In genomic region chr2:85540131-85540587, GRCh38 we compare ENCODE assay signal across 8 cellular contexts. TPM values are rescaled to one million over a fixed set of nuclear protein-coding genes. Genes with fewer than 3 reads are reported as not detected.
DNase-seq lines count a peak whose midpoint lies in the region; ATAC-seq, FAIRE-seq and TF ChIP-seq lines count a peak whose summit lies in the region.

No MANE protein-coding gene starts in this region.

- no peak for TF ChIP-seq EP300 in HepG2 (IDR thresholded peaks at IDR 0.05; ENCODE audit: low read depth in 2 of 2, low read length in 2 of 2)
- no peak for TF ChIP-seq EP300 in HepG2 (CRISPR knock-in tag; IDR thresholded peaks at IDR 0.05; ENCODE audit: borderline replicate concordance)

- DNase-seq in right atrium auricular region (ENCODE audit: low spot score) (no peak), Right ventricle myocardium superior (no peak), HepG2 (ENCODE audit: low spot score) (no peak), tibial artery (no peak), HuH-7.5 (ENCODE audit: low spot score) (no peak), iPS-NIHi11 (ENCODE audit: low spot score) (no peak)

- peak overlapping the region; percentile 91 for H3K4me2 ChIP-seq in HepG2 (ENCODE audit: low read depth, low read length)

- peaks cover 38% of the 10 kb centered on the region for H4K20me1 ChIP-seq in HepG2 (ENCODE audit: insufficient read depth, low read length)

- H3K4me1 ChIP-seq in right atrium auricular region (peaks cover 3 to 50% of the 10 kb centered on the region in 2 donors), HepG2 (ENCODE audit: insufficient read depth, low read length) (peaks cover 44% of the 10 kb centered on the region), tibial artery (peaks cover 0 to 65% (median 40%) of the 10 kb centered on the region in 4 donors)

- POLR2A ChIA-PET in HepG2 (lab: Yijun Ruan, JAX): interaction anchor here (0.8 to 11.7 kb wide), 30 partner anchors 9 to 231 kb away, joined by 3 to 445 read pairs (median 14); partner anchors contain the start of genes C2orf68, ELMOD3, GGCX and RETSAT

- CTCF ChIA-PET in HepG2 (lab: Yijun Ruan, JAX; ENCODE audit: low intra/inter-chr PET ratio, low total read pairs): no interaction called here

- H3K27ac ChIP-seq in right atrium auricular region (peak overlapping the region; percentile 99), adipose tissue (ENCODE audit: low read depth, low read length) (peak overlapping the region; percentile 83), HepG2 (ENCODE audit: extremely low read length, insufficient read depth, low read length) (peak overlapping the region; percentile 99), tibial artery (peak overlapping the region; percentile 96 to 100)

- no peak for TF ChIP-seq RAD21 in HepG2 (CRISPR knock-in tag; IDR thresholded peaks at IDR 0.05)

- in situ Hi-C loops in HepG2 (cut with HindIII; ENCODE audit: extremely low pct_ligation_motif_present, low pct_unique_long_range_greater_than_20kb): no loop called here

- ATAC-seq in Right ventricle myocardium superior (ENCODE audit: poor library complexity): no peak
- no peak for ATAC-seq in HepG2
- ATAC-seq in GM19023 (IDR thresholded peaks at IDR 0.05; ENCODE audit: unreplicated experiment): no peak

- H3K4me3 ChIP-seq in right atrium auricular region: peak overlapping the region; percentile 87 to 98
- peak overlapping the region; percentile 81 to 96 (median 95) for H3K4me3 ChIP-seq in HepG2 (replicated peaks in 1 of 3; ENCODE audit: insufficient read depth in 1 of 3, low read depth in 2 of 3, low read length in 3 of 3)
- H3K4me3 ChIP-seq in tibial artery: peak overlapping the region; percentile 69 to 94

- no peak overlapping the region for H2AFZ ChIP-seq in HepG2 (ENCODE audit: low read length)

- no peak for TF ChIP-seq CTCF in right atrium auricular region (IDR thresholded peaks at IDR 0.05)
- TF ChIP-seq CTCF in HepG2 (CRISPR knock-in tag; IDR thresholded peaks at IDR 0.05): no peak
- TF ChIP-seq CTCF in tibial artery (IDR thresholded peaks at IDR 0.05): no peak

- H3K79me2 ChIP-seq in HepG2 (ENCODE audit: insufficient read depth, low read length): peaks cover 53% of the 10 kb centered on the region

- H3K36me3 ChIP-seq in right atrium auricular region (peaks cover 48% of the 10 kb centered on the region), HepG2 (replicated peaks in 1 of 2; ENCODE audit: control insufficient read depth in 1 of 2, insufficient read depth in 2 of 2, low read length in 2 of 2) (peaks cover 13 to 48% of the 10 kb centered on the region in 2 experiments; a peak in 4 of 5 replicates), tibial artery (peaks cover 41 to 43% (median 43%) of the 10 kb centered on the region in 3 donors)

- no peaks in the 10 kb centered on the region for H3K9me3 ChIP-seq in right atrium auricular region
- no peaks in the 10 kb centered on the region for H3K9me3 ChIP-seq in HepG2 (ENCODE audit: low read length)
- H3K9me3 ChIP-seq in tibial artery: no peaks in the 10 kb centered on the region

- H3K27me3 ChIP-seq in right atrium auricular region (no peaks in the 10 kb centered on the region), HepG2 (ENCODE audit: control insufficient read depth in 1 of 2, insufficient read depth in 2 of 2, low read length in 2 of 2) (no peaks in the 10 kb centered on the region; a peak in 1 of 5 replicates), tibial artery (no peaks in the 10 kb centered on the region)

- TF ChIP-seq POLR2A in HepG2 (IDR thresholded peaks at IDR 0.05; ENCODE audit: insufficient read depth in 1 of 2, low read depth in 2 of 2, low read length in 2 of 2): peak in 1 of 2 experiments; percentile 61; a peak in 1 of 4 replicates

- TSS peak; percentile 39 for BruUV-seq in HepG2 (replicated peaks; lab: Mats Ljungman, UMichigan)

- 2% methylated on average over 8 of the region's 8 CpGs for whole genome bisulfite sequencing in adipose tissue, 3 donors
- WGBS in HepG2 (ENCODE audit: low lambda C conversion rate): 1% methylated on average over 8 of the region's 8 CpGs

- no peak for FAIRE-seq in HepG2 (lab: Jason Lieb, UNC)

- peak overlapping the region; percentile 99 for H3K9ac ChIP-seq in HepG2 (ENCODE audit: insufficient read depth, low read depth, low read length)

- intact Hi-C loops in Right ventricle myocardium superior (cut with DNase I): no loop called here
- intact Hi-C loops in HepG2 (cut with micrococcal nuclease; ENCODE audit: unreplicated experiment): no loop called here
- intact Hi-C loops in tibial artery (cut with DNase I; ENCODE audit: low total_unique reads): no loop called here

RNA-seq across cellular contexts. Expression of gene MAT2A, which starts 1.2 kb away (rescaled TPM):
- total RNA-seq in right atrium auricular region (100 to 1,000 TPM in 1 of 2 donors, 10 to 100 TPM in 1; 95.6 to 101 TPM), Right ventricle myocardium superior (116 TPM), HepG2 (2016; rRNA removed; fragmentation: Illumina TruSeq; extraction: Trizol) (55.8 and 155 TPM in 2 replicates)
- polyA plus RNA-seq in adipose tissue (100 to 1,000 TPM; 139 to 362 (median 309) TPM), HepG2 (2011; rRNA removed) (331 and 367 TPM in 2 replicates)
- total RNA-seq in HepG2 (2016; cell fraction: cytosol; rRNA removed; fragmentation: Illumina TruSeq; extraction: Trizol; ENCODE audit: low read depth): 17.0 and 17.4 TPM in 2 replicates
- 56.1 and 159 TPM in 2 replicates for total RNA-seq in HepG2 (2016; cell fraction: insoluble cytoplasmic fraction; rRNA removed; fragmentation: Illumina TruSeq; extraction: Trizol)
- total RNA-seq in HepG2 (2016; cell fraction: membrane; rRNA removed; fragmentation: Illumina TruSeq; extraction: Trizol): 24.5 and 25.4 TPM in 2 replicates
- total RNA-seq in HepG2 (2016; cell fraction: nucleus; rRNA removed; fragmentation: Illumina TruSeq; extraction: Trizol): 512 and 527 TPM in 2 replicates
- 57.6 and 71.2 TPM in 2 replicates for polyA plus RNA-seq in HepG2 (2011; cell fraction: cytosol; rRNA removed)
- 1,062 and 1,322 TPM in 2 replicates for polyA plus RNA-seq in HepG2 (2011; cell fraction: nucleus; rRNA removed)
- 226 and 241 TPM in 2 replicates for polyA plus RNA-seq in HepG2 (2012)
- polyA plus RNA-seq in HepG2 (2016; cell fraction: cytosol; fragmentation: Illumina TruSeq; extraction: Trizol; ENCODE audit: low read depth): 3.7 and 4.3 TPM in 2 replicates
- polyA plus RNA-seq in HepG2 (2016; cell fraction: insoluble cytoplasmic fraction; fragmentation: Illumina TruSeq; extraction: Trizol; ENCODE audit: low read depth): 67.1 and 68.7 TPM in 2 replicates
- 13.5 TPM in 2 replicates for polyA plus RNA-seq in HepG2 (2016; cell fraction: membrane; fragmentation: Illumina TruSeq; extraction: Trizol; ENCODE audit: low read depth)
- 1,060 and 1,066 TPM in 2 replicates for polyA plus RNA-seq in HepG2 (2016; cell fraction: nucleus; fragmentation: Illumina TruSeq; extraction: Trizol; ENCODE audit: insufficient read depth, low read depth)
- 260 and 404 TPM in 2 replicates for polyA minus RNA-seq in HepG2 (2011; rRNA and poly(A)+ RNA removed; ENCODE audit: low replicate concordance)
- 43.2 and 67.4 TPM in 2 replicates for polyA minus RNA-seq in HepG2 (2011; cell fraction: cytosol; rRNA and poly(A)+ RNA removed)
- 961 and 1,136 TPM in 2 replicates for polyA minus RNA-seq in HepG2 (2011; cell fraction: nucleus; rRNA and poly(A)+ RNA removed)

RNA-seq across cellular contexts. Expression of gene GGCX, which starts 21.1 kb away (rescaled TPM):
- total RNA-seq in right atrium auricular region (10 to 100 TPM; 18.0 to 23.3 TPM), Right ventricle myocardium superior (25.1 TPM), HepG2 (2016; rRNA removed; fragmentation: Illumina TruSeq; extraction: Trizol) (51.3 and 103 TPM in 2 replicates)
- polyA plus RNA-seq in adipose tissue (10 to 100 TPM in 2 of 3 donors, 1 to 10 TPM in 1; 9.0 to 31.3 (median 25.5) TPM), HepG2 (2011; rRNA removed) (72.5 and 74.9 TPM in 2 replicates)
- 17.1 and 22.7 TPM in 2 replicates for total RNA-seq in HepG2 (2016; cell fraction: cytosol; rRNA removed; fragmentation: Illumina TruSeq; extraction: Trizol; ENCODE audit: low read depth)
- 48.3 and 106 TPM in 2 replicates for total RNA-seq in HepG2 (2016; cell fraction: insoluble cytoplasmic fraction; rRNA removed; fragmentation: Illumina TruSeq; extraction: Trizol)
- total RNA-seq in HepG2 (2016; cell fraction: membrane; rRNA removed; fragmentation: Illumina TruSeq; extraction: Trizol): 29.4 and 31.6 TPM in 2 replicates
- total RNA-seq in HepG2 (2016; cell fraction: nucleus; rRNA removed; fragmentation: Illumina TruSeq; extraction: Trizol): 105 and 118 TPM in 2 replicates
- polyA plus RNA-seq in HepG2 (2011; cell fraction: cytosol; rRNA removed): 69.2 and 77.6 TPM in 2 replicates
- polyA plus RNA-seq in HepG2 (2011; cell fraction: nucleus; rRNA removed): 125 and 131 TPM in 2 replicates
- 61.2 and 76.7 TPM in 2 replicates for polyA plus RNA-seq in HepG2 (2012)
- 13.3 and 16.7 TPM in 2 replicates for polyA plus RNA-seq in HepG2 (2016; cell fraction: cytosol; fragmentation: Illumina TruSeq; extraction: Trizol; ENCODE audit: low read depth)
- polyA plus RNA-seq in HepG2 (2016; cell fraction: insoluble cytoplasmic fraction; fragmentation: Illumina TruSeq; extraction: Trizol; ENCODE audit: low read depth): 30.8 and 40.7 TPM in 2 replicates
- 17.3 and 20.9 TPM in 2 replicates for polyA plus RNA-seq in HepG2 (2016; cell fraction: membrane; fragmentation: Illumina TruSeq; extraction: Trizol; ENCODE audit: low read depth)
- polyA plus RNA-seq in HepG2 (2016; cell fraction: nucleus; fragmentation: Illumina TruSeq; extraction: Trizol; ENCODE audit: insufficient read depth, low read depth): 107 and 111 TPM in 2 replicates
- 104 and 294 TPM in 2 replicates for polyA minus RNA-seq in HepG2 (2011; rRNA and poly(A)+ RNA removed; ENCODE audit: low replicate concordance)
- polyA minus RNA-seq in HepG2 (2011; cell fraction: cytosol; rRNA and poly(A)+ RNA removed): 49.5 and 52.3 TPM in 2 replicates
- polyA minus RNA-seq in HepG2 (2011; cell fraction: nucleus; rRNA and poly(A)+ RNA removed): 129 and 159 TPM in 2 replicates

RNA-seq across cellular contexts. Expression of gene VAMP8, which starts 37.2 kb away (rescaled TPM):
- total RNA-seq in right atrium auricular region (10 to 100 TPM; 11.9 to 26.1 TPM), Right ventricle myocardium superior (16.9 TPM), HepG2 (2016; rRNA removed; fragmentation: Illumina TruSeq; extraction: Trizol) (83.3 and 97.0 TPM in 2 replicates)
- polyA plus RNA-seq in adipose tissue (100 to 1,000 TPM in 2 of 3 donors, 10 to 100 TPM in 1; 67.7 to 151 (median 138) TPM), HepG2 (2011; rRNA removed) (151 and 157 TPM in 2 replicates)
- 33.0 and 34.9 TPM in 2 replicates for total RNA-seq in HepG2 (2016; cell fraction: cytosol; rRNA removed; fragmentation: Illumina TruSeq; extraction: Trizol; ENCODE audit: low read depth)
- total RNA-seq in HepG2 (2016; cell fraction: insoluble cytoplasmic fraction; rRNA removed; fragmentation: Illumina TruSeq; extraction: Trizol): 91.8 and 96.6 TPM in 2 replicates
- 38.7 and 40.7 TPM in 2 replicates for total RNA-seq in HepG2 (2016; cell fraction: membrane; rRNA removed; fragmentation: Illumina TruSeq; extraction: Trizol)
- total RNA-seq in HepG2 (2016; cell fraction: nucleus; rRNA removed; fragmentation: Illumina TruSeq; extraction: Trizol): 36.3 and 40.3 TPM in 2 replicates
- polyA plus RNA-seq in HepG2 (2011; cell fraction: cytosol; rRNA removed): 149 and 196 TPM in 2 replicates
- 67.9 and 94.0 TPM in 2 replicates for polyA plus RNA-seq in HepG2 (2011; cell fraction: nucleus; rRNA removed)
- 146 and 149 TPM in 2 replicates for polyA plus RNA-seq in HepG2 (2012)
- polyA plus RNA-seq in HepG2 (2016; cell fraction: cytosol; fragmentation: Illumina TruSeq; extraction: Trizol; ENCODE audit: low read depth): 45.1 and 52.0 TPM in 2 replicates
- 141 and 157 TPM in 2 replicates for polyA plus RNA-seq in HepG2 (2016; cell fraction: insoluble cytoplasmic fraction; fragmentation: Illumina TruSeq; extraction: Trizol; ENCODE audit: low read depth)
- 48.0 and 51.7 TPM in 2 replicates for polyA plus RNA-seq in HepG2 (2016; cell fraction: membrane; fragmentation: Illumina TruSeq; extraction: Trizol; ENCODE audit: low read depth)
- polyA plus RNA-seq in HepG2 (2016; cell fraction: nucleus; fragmentation: Illumina TruSeq; extraction: Trizol; ENCODE audit: insufficient read depth, low read depth): 89.3 and 90.1 TPM in 2 replicates
- polyA minus RNA-seq in HepG2 (2011; rRNA and poly(A)+ RNA removed; ENCODE audit: low replicate concordance): 33.8 and 60.6 TPM in 2 replicates
- 17.8 and 20.1 TPM in 2 replicates for polyA minus RNA-seq in HepG2 (2011; cell fraction: cytosol; rRNA and poly(A)+ RNA removed)
- polyA minus RNA-seq in HepG2 (2011; cell fraction: nucleus; rRNA and poly(A)+ RNA removed): 16.2 and 24.6 TPM in 2 replicates

RNA-seq across cellular contexts. Expression of gene VAMP5, which starts 44.1 kb away (rescaled TPM):
- total RNA-seq in right atrium auricular region (10 to 100 TPM; 37.2 to 61.7 TPM), Right ventricle myocardium superior (56.3 TPM), HepG2 (2016; rRNA removed; fragmentation: Illumina TruSeq; extraction: Trizol) (7.2 and 9.0 TPM in 2 replicates)
- polyA plus RNA-seq in adipose tissue (100 to 1,000 TPM in 2 of 3 donors, 10 to 100 TPM in 1; 38.7 to 292 (median 145) TPM), HepG2 (2011; rRNA removed) (56.7 and 68.6 TPM in 2 replicates)
- total RNA-seq in HepG2 (2016; cell fraction: cytosol; rRNA removed; fragmentation: Illumina TruSeq; extraction: Trizol; ENCODE audit: low read depth): 13.9 and 18.3 TPM in 2 replicates
- total RNA-seq in HepG2 (2016; cell fraction: insoluble cytoplasmic fraction; rRNA removed; fragmentation: Illumina TruSeq; extraction: Trizol): 7.1 and 9.2 TPM in 2 replicates
- total RNA-seq in HepG2 (2016; cell fraction: membrane; rRNA removed; fragmentation: Illumina TruSeq; extraction: Trizol): 12.5 and 15.9 TPM in 2 replicates
- total RNA-seq in HepG2 (2016; cell fraction: nucleus; rRNA removed; fragmentation: Illumina TruSeq; extraction: Trizol): 3.2 and 4.0 TPM in 2 replicates
- polyA plus RNA-seq in HepG2 (2011; cell fraction: cytosol; rRNA removed): 87.7 and 90.8 TPM in 2 replicates
- polyA plus RNA-seq in HepG2 (2011; cell fraction: nucleus; rRNA removed): 35.8 and 44.7 TPM in 2 replicates
- 39.4 and 46.3 TPM in 2 replicates for polyA plus RNA-seq in HepG2 (2012)
- polyA plus RNA-seq in HepG2 (2016; cell fraction: cytosol; fragmentation: Illumina TruSeq; extraction: Trizol; ENCODE audit: low read depth): 27.3 and 33.3 TPM in 2 replicates
- 20.9 and 22.2 TPM in 2 replicates for polyA plus RNA-seq in HepG2 (2016; cell fraction: insoluble cytoplasmic fraction; fragmentation: Illumina TruSeq; extraction: Trizol; ENCODE audit: low read depth)
- polyA plus RNA-seq in HepG2 (2016; cell fraction: membrane; fragmentation: Illumina TruSeq; extraction: Trizol; ENCODE audit: low read depth): 21.7 and 27.9 TPM in 2 replicates
- polyA plus RNA-seq in HepG2 (2016; cell fraction: nucleus; fragmentation: Illumina TruSeq; extraction: Trizol; ENCODE audit: insufficient read depth, low read depth): 11.7 and 13.5 TPM in 2 replicates
- 5.5 and 44.4 TPM in 2 replicates for polyA minus RNA-seq in HepG2 (2011; rRNA and poly(A)+ RNA removed; ENCODE audit: low replicate concordance)
- 7.3 and 9.1 TPM in 2 replicates for polyA minus RNA-seq in HepG2 (2011; cell fraction: cytosol; rRNA and poly(A)+ RNA removed)
- 2.0 and 4.9 TPM in 2 replicates for polyA minus RNA-seq in HepG2 (2011; cell fraction: nucleus; rRNA and poly(A)+ RNA removed)

RNA-seq across cellular contexts. Expression of gene RNF181, which starts 55.4 kb away (rescaled TPM):
- total RNA-seq in right atrium auricular region (100 to 1,000 TPM; 109 to 194 TPM), Right ventricle myocardium superior (74.5 TPM), HepG2 (2016; rRNA removed; fragmentation: Illumina TruSeq; extraction: Trizol) (224 and 234 TPM in 2 replicates)
- polyA plus RNA-seq in adipose tissue (100 to 1,000 TPM; 177 to 184 (median 177) TPM), HepG2 (2011; rRNA removed) (578 and 594 TPM in 2 replicates)
- 68.8 and 79.7 TPM in 2 replicates for total RNA-seq in HepG2 (2016; cell fraction: cytosol; rRNA removed; fragmentation: Illumina TruSeq; extraction: Trizol; ENCODE audit: low read depth)
- total RNA-seq in HepG2 (2016; cell fraction: insoluble cytoplasmic fraction; rRNA removed; fragmentation: Illumina TruSeq; extraction: Trizol): 237 and 239 TPM in 2 replicates
- 60.8 and 63.4 TPM in 2 replicates for total RNA-seq in HepG2 (2016; cell fraction: membrane; rRNA removed; fragmentation: Illumina TruSeq; extraction: Trizol)
- 99.4 and 107 TPM in 2 replicates for total RNA-seq in HepG2 (2016; cell fraction: nucleus; rRNA removed; fragmentation: Illumina TruSeq; extraction: Trizol)
- 700 and 712 TPM in 2 replicates for polyA plus RNA-seq in HepG2 (2011; cell fraction: cytosol; rRNA removed)
- polyA plus RNA-seq in HepG2 (2011; cell fraction: nucleus; rRNA removed): 285 and 326 TPM in 2 replicates
- polyA plus RNA-seq in HepG2 (2012): 240 and 307 TPM in 2 replicates
- polyA plus RNA-seq in HepG2 (2016; cell fraction: cytosol; fragmentation: Illumina TruSeq; extraction: Trizol; ENCODE audit: low read depth): 54.1 and 54.2 TPM in 2 replicates
- 189 and 200 TPM in 2 replicates for polyA plus RNA-seq in HepG2 (2016; cell fraction: insoluble cytoplasmic fraction; fragmentation: Illumina TruSeq; extraction: Trizol; ENCODE audit: low read depth)
- polyA plus RNA-seq in HepG2 (2016; cell fraction: membrane; fragmentation: Illumina TruSeq; extraction: Trizol; ENCODE audit: low read depth): 43.8 and 45.1 TPM in 2 replicates
- 124 and 147 TPM in 2 replicates for polyA plus RNA-seq in HepG2 (2016; cell fraction: nucleus; fragmentation: Illumina TruSeq; extraction: Trizol; ENCODE audit: insufficient read depth, low read depth)
- 200 and 300 TPM in 2 replicates for polyA minus RNA-seq in HepG2 (2011; rRNA and poly(A)+ RNA removed; ENCODE audit: low replicate concordance)
- polyA minus RNA-seq in HepG2 (2011; cell fraction: cytosol; rRNA and poly(A)+ RNA removed): 65.6 and 78.5 TPM in 2 replicates
- polyA minus RNA-seq in HepG2 (2011; cell fraction: nucleus; rRNA and poly(A)+ RNA removed): 59.9 and 82.9 TPM in 2 replicates
